Comparison of ENCODE assay signal across 8 cellular contexts in genomic region chr19:19531951-19532805, GRCh38. TPM values are rescaled to one million over a fixed set of nuclear protein-coding genes. Genes with fewer than 3 reads are reported as not detected.
DNase-seq lines count a peak whose midpoint lies in the region; ATAC-seq, FAIRE-seq and TF ChIP-seq lines count a peak whose summit lies in the region.

No MANE protein-coding gene starts in this region.

- no peak overlapping the region for H3K4me3 ChIP-seq in suprapubic skin

- peaks cover 25% of the 10 kb centered on the region for H3K4me1 Mint-ChIP-seq in osteocyte (ENCODE audit: unreplicated experiment)

- no peak for TF ChIP-seq EP300 in suprapubic skin (IDR thresholded peaks at IDR 0.05)

- TF ChIP-seq CTCF in D721Med (IDR thresholded peaks at IDR 0.05; ENCODE audit: insufficient read depth, missing control alignments) (peak; percentile 94), osteocyte (IDR thresholded peaks at IDR 0.05) (peak; percentile 97), suprapubic skin (IDR thresholded peaks at IDR 0.05) (peak; percentile 81 to 95)

- no peak for FAIRE-seq in D721Med (lab: Jason Lieb, UNC)

- H3K27me3 Mint-ChIP-seq in osteocyte (ENCODE audit: unreplicated experiment): no peaks in the 10 kb centered on the region

- H3K27ac ChIP-seq in suprapubic skin: no peak overlapping the region

- H3K9me3 ChIP-seq in suprapubic skin: no peaks in the 10 kb centered on the region

- no peak overlapping the region for H3K27ac Mint-ChIP-seq in osteocyte (ENCODE audit: unreplicated experiment)

- peaks cover 20% of the 10 kb centered on the region for H3K36me3 ChIP-seq in suprapubic skin

- TF ChIP-seq POLR2A in suprapubic skin (IDR thresholded peaks at IDR 0.05): no peak

- DNase-seq in D721Med (ENCODE audit: insufficient read length, low spot score) (peak; percentile 89), HT1080 (ENCODE audit: low read depth) (peak; percentile 27), RPMI7951 (ENCODE audit: low read depth) (peak; percentile 59), foreskin melanocyte (peak; percentile 43), osteocyte (ENCODE audit: extremely low spot score, unreplicated experiment) (peak; percentile 94), suprapubic skin (ENCODE audit: low spot score in 2 of 2) (peak; percentile 85 to 94)
- DNase-seq in activated T-helper 9 cell treated with anti-CD3 and anti-CD28 coated beads, Interleukin-2, amount 50 U/mL, for 16 hours (ENCODE audit: low read depth): peak; percentile 81

- ATAC-seq in HG02970 (IDR thresholded peaks at IDR 0.05; ENCODE audit: low FRiP score, unreplicated experiment): no peak

- no peaks in the 10 kb centered on the region for H3K27me3 ChIP-seq in suprapubic skin

- peaks cover 7% of the 10 kb centered on the region for H3K4me1 ChIP-seq in suprapubic skin

- peaks cover 2% of the 10 kb centered on the region for H3K36me3 Mint-ChIP-seq in osteocyte (ENCODE audit: unreplicated experiment)

- H3K9me3 Mint-ChIP-seq in osteocyte (ENCODE audit: unreplicated experiment): no peaks in the 10 kb centered on the region

- 17% methylated on average over 37 of the region's 48 CpGs for WGBS in suprapubic skin

- H3K4me3 Mint-ChIP-seq in osteocyte (ENCODE audit: unreplicated experiment): no peak overlapping the region

RNA-seq across cellular contexts. Expression of gene YJEFN3, which starts 3.5 kb away (rescaled TPM):
- 0.90 and 1.6 TPM in 2 replicates for total RNA-seq in HT1080 (2014; rRNA removed; shearing (Covaris generic))
- 1.6 and 2.1 TPM in 2 replicates for polyA plus RNA-seq in HT1080 (2015; cell fraction: cytosol; rRNA removed)
- polyA plus RNA-seq in HT1080 (2015; cell fraction: nucleus; rRNA removed): 19.7 and 23.5 TPM in 2 replicates
- total RNA-seq in RPMI7951 (2014; rRNA removed; shearing (Covaris generic)): 0.12 TPM in 1 of 2 replicates, not detected in the other
- 6.1 and 6.3 TPM in 2 replicates for total RNA-seq in osteocyte
- total RNA-seq in suprapubic skin: 10 to 100 TPM in 1 of 4 donors, 1 to 10 TPM in 3; 1.1 to 12.0 (median 1.7) TPM

RNA-seq across cellular contexts. Expression of gene CILP2, which starts 5.9 kb away (rescaled TPM):
- 0.10 TPM in 1 of 2 replicates, not detected in the other for total RNA-seq in HT1080 (2014; rRNA removed; shearing (Covaris generic))
- polyA plus RNA-seq in HT1080 (2015; cell fraction: cytosol; rRNA removed): 0.09 TPM in 1 of 2 replicates, not detected in the other
- 0.35 and 0.40 TPM in 2 replicates for polyA plus RNA-seq in HT1080 (2015; cell fraction: nucleus; rRNA removed)
- total RNA-seq in RPMI7951 (2014; rRNA removed; shearing (Covaris generic)): under 0.01 and 0.20 TPM in 2 replicates
- total RNA-seq in osteocyte: 0.63 and 1.1 TPM in 2 replicates
- under 1 TPM; 0.15 to 0.44 (median 0.21) TPM for total RNA-seq in suprapubic skin

RNA-seq across cellular contexts. Expression of gene NDUFA13, which starts 16.2 kb away (rescaled TPM):
- 142 and 227 TPM in 2 replicates for total RNA-seq in HT1080 (2014; rRNA removed; shearing (Covaris generic))
- polyA plus RNA-seq in HT1080 (2015; cell fraction: cytosol; rRNA removed): 19.8 and 141 TPM in 2 replicates
- 26.9 and 99.8 TPM in 2 replicates for polyA plus RNA-seq in HT1080 (2015; cell fraction: nucleus; rRNA removed)
- total RNA-seq in RPMI7951 (2014; rRNA removed; shearing (Covaris generic)): 282 and 300 TPM in 2 replicates
- total RNA-seq in osteocyte (372 and 376 TPM in 2 replicates), suprapubic skin (100 to 1,000 TPM in 3 of 4 donors, 10 to 100 TPM in 1; 94.4 to 160 (median 109) TPM)

RNA-seq across cellular contexts. Expression of gene TSSK6, which starts 16.8 kb away (rescaled TPM):
- total RNA-seq in HT1080 (2014; rRNA removed; shearing (Covaris generic)): 1.1 and 1.4 TPM in 2 replicates
- 6.6 and 6.9 TPM in 2 replicates for polyA plus RNA-seq in HT1080 (2015; cell fraction: cytosol; rRNA removed)
- 8.1 and 8.5 TPM in 2 replicates for polyA plus RNA-seq in HT1080 (2015; cell fraction: nucleus; rRNA removed)
- 0.68 and 0.96 TPM in 2 replicates for total RNA-seq in RPMI7951 (2014; rRNA removed; shearing (Covaris generic))
- total RNA-seq in osteocyte (1.7 and 2.0 TPM in 2 replicates), suprapubic skin (1 to 10 TPM; 1.9 to 3.8 (median 3.0) TPM)

Comparison
In these comparisons a context has a peak if more than half of its experiments do, and no peak if none do; other contexts are left out.
1. DNase-seq: peak in every context shown above with its lines; median percentile 94 in osteocyte; 90 in suprapubic skin; 89 in D721Med; 81 in activated T-helper 9 cell treated with anti-CD3 and anti-CD28 coated beads, Interleukin-2, amount 50 U/mL, for 16 hours; 59 in RPMI7951; 43 in foreskin melanocyte; 27 in HT1080.